9 cellular contexts compared by ENCODE assay signal in the genomic region with DNA sequence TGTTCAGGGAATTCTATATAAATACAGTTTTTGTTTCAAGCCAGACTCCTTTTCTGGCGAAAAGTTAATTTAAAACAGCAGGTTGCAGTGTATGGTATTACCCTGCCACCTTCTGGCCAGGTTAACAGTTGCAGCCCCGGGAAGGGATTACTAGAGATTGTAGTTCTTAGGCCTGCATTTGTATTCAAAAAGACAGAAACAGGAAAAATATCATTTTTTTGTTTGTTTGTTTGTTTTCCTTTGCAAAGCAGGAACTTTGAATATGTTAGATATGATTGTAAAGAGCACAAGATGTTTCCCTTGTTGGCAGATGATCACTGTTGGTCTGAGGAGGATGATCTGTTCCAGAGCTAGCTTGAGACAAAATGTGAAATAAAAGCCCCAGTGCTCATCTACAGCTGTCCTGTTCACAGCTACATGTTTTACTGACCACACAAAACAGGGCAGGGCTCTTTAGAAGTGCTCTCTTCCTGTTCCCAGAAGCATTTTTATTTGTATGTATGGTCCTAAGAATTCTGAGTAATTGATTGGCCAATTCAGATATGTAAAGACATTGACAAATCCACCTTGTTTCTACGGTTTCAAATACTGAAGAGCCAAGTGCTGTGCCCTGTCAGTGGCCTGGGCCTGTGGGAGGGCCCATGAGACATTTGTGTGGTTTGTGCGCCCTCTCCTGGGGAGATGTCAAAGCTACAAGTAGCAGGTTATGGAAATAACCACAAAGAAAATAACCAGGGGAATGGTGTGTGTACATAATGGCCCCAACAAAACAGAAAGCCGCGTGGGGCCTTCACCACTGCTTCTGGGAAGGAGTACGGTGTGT. TPM values are rescaled to one million over a fixed set of nuclear protein-coding genes. Genes with fewer than 3 reads are reported as not detected.
DNase-seq lines count a peak whose midpoint lies in the region; ATAC-seq and TF ChIP-seq lines count a peak whose summit lies in the region.
"Had no signal": no experiment of that assay in that cellular context is flagged by ENCODE, and none has a peak within 500 bp of the region (broad histone marks: within the 10 kb centered on the region; RNA-seq: fewer than 3 reads in every experiment).

No MANE protein-coding gene starts in this region.

- no peak overlapping the region for H3K4me3 ChIP-seq in BJ (ENCODE audit: low read depth, low read length)

- H3K27me3 ChIP-seq in BJ (ENCODE audit: control insufficient read depth, insufficient read depth, low read length) = no peaks in the 10 kb centered on the region

- H3K36me3 ChIP-seq in BJ (ENCODE audit: control insufficient read depth, insufficient read depth, low read length) = peaks cover 6% of the 10 kb centered on the region; the same call in 1 of the 2 replicates

- no peaks in the 10 kb centered on the region for H3K36me3 Mint-ChIP-seq in activated CD4-positive, alpha-beta memory T cell treated with anti-CD3 and anti-CD28 coated beads, Interleukin-2, amount 10 ng/mL, durations not matched to agents 7 days and 5 days (ENCODE audit: low read depth)

- H3K27me3 Mint-ChIP-seq in activated CD4-positive, alpha-beta memory T cell treated with anti-CD3 and anti-CD28 coated beads, Interleukin-2, amount 10 ng/mL, durations not matched to agents 7 days and 5 days = peaks cover 2% of the 10 kb centered on the region

- no peak for DNase-seq in BJ (ENCODE audit: low read depth)
- DNase-seq in GM19238 (ENCODE audit: insufficient read length, low spot score) = peak; percentile 33
- DNase-seq in NCI-H748 (lab: John Stamatoyannopoulos, UW; ENCODE audit: unreplicated experiment) = peak; percentile 76
- peak; percentile 80 for DNase-seq in activated CD4-positive, alpha-beta memory T cell treated with anti-CD3 and anti-CD28 coated beads, Interleukin-2, amount 10 ng/mL, durations not matched to agents 7 days and 5 days
- peak; percentile 44 for DNase-seq in effector CD8-positive, alpha-beta T cell (lab: John Stamatoyannopoulos, UW)
- DNase-seq in lung microvascular endothelial cell (ENCODE audit: low read depth in 2 of 2) = peak; percentile 79 to 88
- DNase-seq in stimulated activated CD8-positive, alpha-beta memory T cell treated with anti-CD3 and anti-CD28 coated beads, Interleukin-15, amount 100 ng/mL, for 1 hour (ENCODE audit: low read depth) = peak; percentile 51

- peaks cover 6% of the 10 kb centered on the region for H3K4me1 Mint-ChIP-seq in activated CD4-positive, alpha-beta memory T cell treated with anti-CD3 and anti-CD28 coated beads, Interleukin-2, amount 10 ng/mL, durations not matched to agents 7 days and 5 days

- CTCF ChIA-PET in BJ (lab: Yijun Ruan, JAX) = interaction anchor here (0.6 to 11.8 kb wide), 50 partner anchors 8 to 351 kb away, joined by 3 to 146 read pairs (median 4); a partner anchor contains a TSS
- CTCF ChIA-PET in activated CD4-positive, alpha-beta memory T cell treated with anti-CD3 and anti-CD28 coated beads, Interleukin-2, amount 10 ng/mL, durations not matched to agents 7 days and 5 days (lab: Charles Lee) = interaction anchor here (0.7 to 4.3 kb wide), 24 partner anchors 8 to 453 kb away, joined by 3 to 74 read pairs (median 3); no protein-coding TSS in a partner anchor

- ATAC-seq in HG03342 (IDR thresholded peaks at IDR 0.05; ENCODE audit: unreplicated experiment) = peak; percentile 93

- H3K9me3 Mint-ChIP-seq in activated CD4-positive, alpha-beta memory T cell treated with anti-CD3 and anti-CD28 coated beads, Interleukin-2, amount 10 ng/mL, durations not matched to agents 7 days and 5 days = no peaks in the 10 kb centered on the region
- H3K9me3 Mint-ChIP-seq: T-helper 1 cell treated with Interleukin-12 subunit alpha and Interleukin-12 subunit beta and Interleukin-4 antibody, amounts not matched to agents 30 μg/mL and 1 μg/mL, for 36 hours had no signal

- H3K27ac Mint-ChIP-seq in activated CD4-positive, alpha-beta memory T cell treated with anti-CD3 and anti-CD28 coated beads, Interleukin-2, amount 10 ng/mL, durations not matched to agents 7 days and 5 days = peak overlapping the region; percentile 48
- H3K27ac Mint-ChIP-seq: T-helper 1 cell treated with Interleukin-12 subunit alpha and Interleukin-12 subunit beta and Interleukin-4 antibody, amounts not matched to agents 30 μg/mL and 1 μg/mL, for 36 hours had no signal

- H3K4me3 Mint-ChIP-seq in activated CD4-positive, alpha-beta memory T cell treated with anti-CD3 and anti-CD28 coated beads, Interleukin-2, amount 10 ng/mL, durations not matched to agents 7 days and 5 days = no peak overlapping the region
- H3K4me3 Mint-ChIP-seq: T-helper 1 cell treated with Interleukin-12 subunit alpha and Interleukin-12 subunit beta and Interleukin-4 antibody, amounts not matched to agents 30 μg/mL and 1 μg/mL, for 36 hours had no signal

- POLR2A ChIA-PET in BJ (lab: Charles Lee) = no interaction called here
- POLR2A ChIA-PET in activated CD4-positive, alpha-beta memory T cell treated with anti-CD3 and anti-CD28 coated beads, Interleukin-2, amount 10 ng/mL, durations not matched to agents 7 days and 5 days (lab: Charles Lee) = interaction anchor here (1.0 kb wide), 1 partner anchor 9 kb away, joined by 4 read pairs; no protein-coding TSS in a partner anchor

- TF ChIP-seq CTCF in BJ (IDR thresholded peaks at IDR 0.05; ENCODE audit: insufficient read depth, low read depth, low read length) = peak; percentile 85

RNA-seq across cellular contexts. Expression of a gene that starts 57.9 kb away (rescaled TPM):
- 0.06 and 0.07 TPM in 2 replicates for polyA plus RNA-seq in BJ (2011; rRNA removed)
- polyA minus RNA-seq in BJ (2011; rRNA and poly(A)+ RNA removed) = not detected in 2 replicates
- total RNA-seq in activated CD4-positive, alpha-beta memory T cell treated with anti-CD3 and anti-CD28 coated beads, Interleukin-2, amount 10 ng/mL, durations not matched to agents 7 days and 5 days = not detected
- total RNA-seq in lung microvascular endothelial cell = not detected in 2 replicates
